Comparison of ENCODE assay signal across 17 cellular contexts in genomic region chr5:37975531-37975930, GRCh38.
"Had no signal": no experiment of that assay in that cellular context is flagged by ENCODE, and none has a peak within 500 bp of the region (broad histone marks: within the 10 kb centered on the region; RNA-seq: fewer than 3 reads in every experiment).

No MANE protein-coding gene starts in this region.

- H3K27me3 ChIP-seq: gastroesophageal sphincter, left lung had no signal

- DNase-seq: effector memory CD8-positive, alpha-beta T cell; glutamatergic neuron; islet precursor cell; left lung; lower lobe of right lung; natural killer cell; posterior cingulate gyrus; right cardiac atrium; small intestine; stimulated activated CD4-positive, alpha-beta T cell treated with anti-CD3 and anti-CD28 coated beads, Interleukin-2, amount 100 ng/mL, for 48 hours; stimulated activated naive CD4-positive, alpha-beta T cell treated with Interleukin-2 at 50 U/mL for 16 hours had no signal

- H3K27me3 Mint-ChIP-seq: dendritic cell treated with granulocyte-macrophage colony-stimulating factor and Interleukin-4, amounts not matched to agents 40 ng/mL and 50 ng/mL, for 4 days; effector memory CD8-positive, alpha-beta T cell; type B pancreatic cell had no signal

- H3K36me3 Mint-ChIP-seq: memory B cell, mesothelial cell of epicardium, natural killer cell, type B pancreatic cell had no signal

- H3K4me3 Mint-ChIP-seq: dendritic cell treated with granulocyte-macrophage colony-stimulating factor and Interleukin-4, amounts not matched to agents 40 ng/mL and 50 ng/mL, for 4 days; effector memory CD8-positive, alpha-beta T cell; memory B cell; mesothelial cell of epicardium; natural killer cell; neural crest cell; type B pancreatic cell had no signal

- H3K9me3 Mint-ChIP-seq: effector memory CD8-positive, alpha-beta T cell; type B pancreatic cell had no signal

- H3K4me1 Mint-ChIP-seq: memory B cell, mesothelial cell of epicardium, natural killer cell, neural crest cell had no signal

- H3K27ac ChIP-seq: gastroesophageal sphincter, left lung, lower lobe of right lung had no signal

- H3K9me3 ChIP-seq: lower lobe of right lung had no signal

- H3K4me3 ChIP-seq: gastroesophageal sphincter, left lung, lower lobe of right lung had no signal

- H3K4me1 ChIP-seq: left lung, lower lobe of right lung had no signal

- H3K27ac Mint-ChIP-seq: dendritic cell treated with granulocyte-macrophage colony-stimulating factor and Interleukin-4, amounts not matched to agents 40 ng/mL and 50 ng/mL, for 4 days; effector memory CD8-positive, alpha-beta T cell; memory B cell; mesothelial cell of epicardium; natural killer cell; type B pancreatic cell had no signal

- H3K36me3 ChIP-seq: gastroesophageal sphincter, left lung, lower lobe of right lung had no signal
